Comparison of ENCODE assay signal across 8 cellular contexts in the genomic region with DNA sequence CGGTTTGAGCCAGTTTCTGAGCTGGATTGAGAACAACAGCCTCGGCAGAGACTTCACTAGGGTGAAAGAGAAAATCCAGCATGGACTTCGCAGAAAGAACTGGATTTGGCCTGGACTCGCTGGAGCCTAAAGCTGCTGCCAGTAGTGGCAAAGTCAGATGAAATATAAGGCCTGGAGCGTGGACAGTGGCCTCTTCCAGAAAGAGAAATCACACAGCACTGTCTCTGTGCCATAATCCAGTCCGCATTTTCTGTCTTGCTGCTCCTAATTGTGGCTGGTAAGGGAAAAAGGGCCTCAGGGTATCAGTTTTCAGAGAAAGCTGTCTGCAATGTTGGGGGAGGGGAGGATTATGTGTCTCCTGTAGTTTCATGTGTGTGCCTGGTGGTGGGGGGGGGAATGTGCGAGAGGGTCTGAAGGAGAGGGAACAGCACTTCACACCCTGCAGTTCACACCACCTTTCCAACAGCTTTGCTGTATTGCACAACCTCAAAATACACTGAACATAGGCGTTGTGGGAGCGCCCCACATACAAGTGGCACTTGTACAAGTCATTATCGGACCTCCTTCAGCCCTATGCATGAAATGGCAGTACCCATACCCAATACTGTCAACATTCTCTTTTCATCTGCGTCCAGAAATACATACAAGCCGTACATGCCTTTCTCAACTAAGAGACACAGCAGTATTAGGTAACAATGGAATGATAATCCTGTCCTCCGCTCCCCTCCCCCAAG.
DNase-seq lines count a peak whose midpoint lies in the region; ATAC-seq and TF ChIP-seq lines count a peak whose summit lies in the region.

No MANE protein-coding gene starts in this region.

- peak overlapping the region; percentile 73 for H4K91ac ChIP-seq in neuronal stem cell (ENCODE audit: low read depth, low read length, poor library complexity)

- peak overlapping the region; percentile 66 for H3K4me2 ChIP-seq in Karpas-422 (ENCODE audit: low read depth, low read length, poor library complexity, severe bottlenecking)
- no peak overlapping the region for H3K4me2 ChIP-seq in neuronal stem cell (ENCODE audit: insufficient read depth, low read length, poor library complexity, severe bottlenecking)

- no peak overlapping the region for H3K14ac ChIP-seq in neuronal stem cell (ENCODE audit: low read length)

- TF ChIP-seq CTCF in foreskin fibroblast (IDR thresholded peaks at IDR 0.05; ENCODE audit: low read depth, low read length) = no peak

- ATAC-seq in GM21528 (IDR thresholded peaks at IDR 0.05; ENCODE audit: low FRiP score, unreplicated experiment) = peak; percentile 53

- no peaks in the 10 kb centered on the region for H3K79me2 ChIP-seq in Karpas-422 (ENCODE audit: low read length)

- no peaks in the 10 kb centered on the region for H3K9me2 ChIP-seq in Karpas-422 (replicated peaks; ENCODE audit: insufficient read depth, low read length)

- H2BK5ac ChIP-seq in neuronal stem cell (ENCODE audit: low read length) = peak overlapping the region; percentile 2

- H3K79me1 ChIP-seq in neuronal stem cell (ENCODE audit: low read depth, low read length) = no peaks in the 10 kb centered on the region

- no peaks in the 10 kb centered on the region for H4K20me1 ChIP-seq in Karpas-422 (ENCODE audit: insufficient read depth, low read depth, low read length)

- peak overlapping the region; percentile 20 for H2AK5ac ChIP-seq in neuronal stem cell (ENCODE audit: low read depth, low read length)

- no peaks in the 10 kb centered on the region for H3K27me3 ChIP-seq in Karpas-422 (ENCODE audit: low read length)
- no peaks in the 10 kb centered on the region for H3K27me3 ChIP-seq in neuronal stem cell (ENCODE audit: control insufficient read depth in 3 of 3, insufficient read depth in 3 of 3, low read depth in 1 of 3, low read length in 3 of 3)
- no peaks in the 10 kb centered on the region for H3K27me3 ChIP-seq in stomach smooth muscle (ENCODE audit: control insufficient read depth in 1 of 2, insufficient read depth in 2 of 2, low read length in 2 of 2)

- H2AFZ ChIP-seq in Karpas-422 (ENCODE audit: low read length) (peak overlapping the region; percentile 26; the same call in 1 of the 2 replicates), neuronal stem cell (ENCODE audit: low read length) (peak overlapping the region; percentile 58)

- no peaks in the 10 kb centered on the region for H3K36me3 ChIP-seq in Karpas-422 (ENCODE audit: insufficient read depth, low read length)
- H3K36me3 ChIP-seq in neuronal stem cell (replicated peaks in 1 of 2; ENCODE audit: control insufficient read depth in 2 of 2, insufficient read depth in 2 of 2, low read length in 2 of 2) = no peaks in the 10 kb centered on the region
- H3K36me3 ChIP-seq in stomach smooth muscle (ENCODE audit: control insufficient read depth in 2 of 2, insufficient read depth in 2 of 2, low read length in 2 of 2) = no peaks in the 10 kb centered on the region

- H3K4me3 ChIP-seq in Karpas-422 (ENCODE audit: low read length) (peak overlapping the region; percentile 48; the same call in 1 of the 2 replicates), foreskin fibroblast (ENCODE audit: low read depth in 1 of 2, low read length in 2 of 2) (no peak overlapping the region), neuronal stem cell (ENCODE audit: low read length in 2 of 2) (no peak overlapping the region), stomach smooth muscle (ENCODE audit: low read length in 2 of 2) (peak overlapping the region; percentile 33 to 59)

- peak overlapping the region; percentile 65 for H3K9ac ChIP-seq in Karpas-422 (ENCODE audit: low read length)
- H3K9ac ChIP-seq in neuronal stem cell (ENCODE audit: low read depth, low read length, poor library complexity) = no peak overlapping the region
- peak overlapping the region; percentile 36 to 56 for H3K9ac ChIP-seq in stomach smooth muscle (ENCODE audit: low read length in 2 of 2)

- H4K8ac ChIP-seq in neuronal stem cell (ENCODE audit: low read depth, low read length) = no peak overlapping the region

- H2BK120ac ChIP-seq in neuronal stem cell (ENCODE audit: low read depth, low read length) = peak overlapping the region; percentile 73

- peak overlapping the region; percentile 2 for H2BK12ac ChIP-seq in neuronal stem cell (ENCODE audit: low read length)

- H3K4me1 ChIP-seq in Karpas-422 (ENCODE audit: low read length) (peaks cover 48% of the 10 kb centered on the region), neuronal stem cell (ENCODE audit: control insufficient read depth in 2 of 2, insufficient read depth in 1 of 2, low read depth in 1 of 2, low read length in 2 of 2) (peaks cover 15 to 26% of the 10 kb centered on the region in 2 donors), stomach smooth muscle (ENCODE audit: control insufficient read depth, insufficient read depth, low read length) (peaks cover 35% of the 10 kb centered on the region)

- 0 out of 2 replicates have a peak, but pooled peaks have one; percentile 37 for TF ChIP-seq POLR2A in Raji (IDR thresholded peaks at IDR 0.05; ENCODE audit: insufficient read depth, low read depth, low read length)

- no peak overlapping the region for H2BK15ac ChIP-seq in neuronal stem cell (ENCODE audit: low read length)

- H3K4ac ChIP-seq in neuronal stem cell (ENCODE audit: low read length) = no peak overlapping the region

- DNase-seq in COR-L47 (lab: John Stamatoyannopoulos, UW) = peak; percentile 35
- peak; percentile 98 for DNase-seq in Karpas-422
- DNase-seq in activated gamma-delta T cell treated with anti-CD3 and anti-CD28 coated beads, Interleukin-2, amount 50 U/mL, for 16 hours (ENCODE audit: low read depth) = peak; percentile 73
- peak; percentile 99 for DNase-seq in foreskin fibroblast
- DNase-seq in neuronal stem cell (ENCODE audit: low spot score) = peak; percentile 99

- H3K18ac ChIP-seq in neuronal stem cell (ENCODE audit: low read length) = peak overlapping the region; percentile 36

- H3K27ac ChIP-seq in Karpas-422 (ENCODE audit: low read length) (peak overlapping the region; percentile 95), neuronal stem cell (replicated peaks; ENCODE audit: low read length) (peak overlapping the region; percentile 95), stomach smooth muscle (ENCODE audit: low read length) (peak overlapping the region; percentile 82)

- no CpG with 5 or more reads among the region's 13 CpGs for WGBS in neuronal stem cell (ENCODE audit: extremely low coverage in 2 of 2, insufficient read length in 2 of 2, insufficient replicate concordance in 1 of 2), 2 donors

- H3K9me3 ChIP-seq in Karpas-422 (ENCODE audit: low read length) (no peaks in the 10 kb centered on the region), neuronal stem cell (replicated peaks in 1 of 2; ENCODE audit: control insufficient read depth in 2 of 2, insufficient read depth in 1 of 2, low read depth in 1 of 2, low read length in 2 of 2) (peaks cover 0 to 53% of the 10 kb centered on the region in 2 donors), stomach smooth muscle (ENCODE audit: control insufficient read depth in 2 of 2, low read length in 2 of 2) (no peaks in the 10 kb centered on the region)

- H3K23ac ChIP-seq in neuronal stem cell (ENCODE audit: low read depth, low read length, poor library complexity) = no peak overlapping the region

Comparison
In these comparisons a context has a peak if more than half of its experiments do, and no peak if none do; other contexts are left out.
1. DNase-seq: peak in every context shown above with its lines; median percentile 99 in foreskin fibroblast; 99 in neuronal stem cell; 98 in Karpas-422; 73 in activated gamma-delta T cell treated with anti-CD3 and anti-CD28 coated beads, Interleukin-2, amount 50 U/mL, for 16 hours; 35 in COR-L47.
2. H3K4me3 ChIP-seq: peak in Karpas-422 (single experiment) and stomach smooth muscle (2 of 2); none in foreskin fibroblast (0 of 2) and neuronal stem cell (0 of 2).
3. Peak in every context shown above with its lines, with median percentiles within 50 percentile points of each other: H3K27ac ChIP-seq.